In the genomic region with DNA sequence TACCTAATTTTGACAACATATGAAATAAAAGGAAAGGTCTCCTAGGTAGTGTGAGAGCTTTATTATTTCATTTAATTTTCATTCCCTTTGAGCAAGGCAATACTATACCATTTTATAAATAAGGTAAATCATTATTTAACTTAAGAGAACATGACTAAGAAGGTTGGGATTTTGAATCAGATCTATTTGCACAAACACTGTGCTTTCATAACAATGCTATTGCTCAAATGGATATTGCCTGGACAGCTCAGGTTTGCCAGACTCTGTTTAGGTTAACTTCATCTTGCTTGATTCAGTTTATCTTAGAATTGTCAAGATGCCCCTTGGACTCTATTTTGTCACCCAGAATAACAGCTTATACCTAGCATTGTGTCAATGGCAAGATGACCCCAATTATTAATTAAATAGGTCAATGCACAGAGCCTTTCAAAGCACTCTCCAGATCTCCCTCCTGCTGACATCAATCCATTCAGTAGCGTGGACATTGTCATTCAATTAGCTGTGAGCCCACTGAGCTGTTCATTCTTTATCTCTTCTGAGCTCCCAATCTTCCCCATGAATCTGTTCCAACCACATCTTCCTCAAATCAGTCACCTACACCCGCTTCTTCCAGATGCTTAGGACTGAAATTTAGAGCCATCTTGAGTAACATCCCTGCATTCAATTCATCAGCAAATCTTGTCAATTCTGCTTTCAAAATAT, we compare ENCODE assay signal across 25 cellular contexts. TPM values are rescaled to one million over a fixed set of nuclear protein-coding genes. Genes with fewer than 3 reads are reported as not detected.
DNase-seq lines count a peak whose midpoint lies in the region; ATAC-seq and TF ChIP-seq lines count a peak whose summit lies in the region.
"Had no signal": no experiment of that assay in that cellular context is flagged by ENCODE, and none has a peak within 500 bp of the region (broad histone marks: within the 10 kb centered on the region; RNA-seq: fewer than 3 reads in every experiment).

No MANE protein-coding gene starts in this region.

- WGBS in mesenchymal stem cell, result 88% methylated on average over 2 of the region's 2 CpGs

- peaks cover 0 to 8% (median 0%) of the 10 kb centered on the region in 6 donors for H3K9me3 Mint-ChIP-seq in immature natural killer cell
- H3K9me3 Mint-ChIP-seq: activated T-helper 17 cell treated with anti-CD3 and anti-CD28 coated beads, Interleukin-2, amount 50 U/mL, for 72 hours; stimulated activated naive B cell treated with anti-CD40 and anti-IgM and Interleukin-4, amounts not matched to agents 10 μg/mL and 1 μg/mL and 100 μg/mL, for 72 hours had no signal

- H3K4me1 Mint-ChIP-seq in immature natural killer cell, result no peaks in the 10 kb centered on the region
- H3K4me1 Mint-ChIP-seq: activated naive CD8-positive, alpha-beta T cell treated with anti-CD3 and anti-CD28 coated beads, Interleukin-2, amount 10 ng/mL, durations not matched to agents 7 days and 5 days; activated T-helper 17 cell treated with anti-CD3 and anti-CD28 coated beads, Interleukin-2, amount 50 U/mL, for 72 hours; CD4-positive, alpha-beta memory T cell; naive thymus-derived CD4-positive, alpha-beta T cell; stimulated activated naive B cell treated with anti-CD40 and anti-IgM and Interleukin-4, amounts not matched to agents 10 μg/mL and 1 μg/mL and 100 μg/mL, for 72 hours had no signal

- no peaks in the 10 kb centered on the region for H3K27me3 ChIP-seq in mesenchymal stem cell (ENCODE audit: control insufficient read depth in 1 of 2, insufficient read depth in 1 of 2, low read length in 2 of 2)
- H3K27me3 ChIP-seq: body of pancreas, colonic mucosa, pancreas, sigmoid colon had no signal

- no peak for TF ChIP-seq CTCF in mucosa of descending colon (IDR thresholded peaks at IDR 0.05)

- no peak overlapping the region for H2AK5ac ChIP-seq in mesenchymal stem cell (ENCODE audit: low read length, severe bottlenecking)

- no peak overlapping the region for H3K14ac ChIP-seq in mesenchymal stem cell (ENCODE audit: low read length in 2 of 2)

- H3K4me3 Mint-ChIP-seq in immature natural killer cell, result no peak overlapping the region
- H3K4me3 Mint-ChIP-seq: activated naive CD8-positive, alpha-beta T cell treated with anti-CD3 and anti-CD28 coated beads, Interleukin-2, amount 10 ng/mL, durations not matched to agents 7 days and 5 days; activated T-helper 17 cell treated with anti-CD3 and anti-CD28 coated beads, Interleukin-2, amount 50 U/mL, for 72 hours; CD4-positive, alpha-beta memory T cell; naive thymus-derived CD4-positive, alpha-beta T cell; stimulated activated naive B cell treated with anti-CD40 and anti-IgM and Interleukin-4, amounts not matched to agents 10 μg/mL and 1 μg/mL and 100 μg/mL, for 72 hours had no signal

- H2BK12ac ChIP-seq in mesenchymal stem cell (ENCODE audit: low read length in 2 of 2), result no peak overlapping the region

- H3K18ac ChIP-seq in mesenchymal stem cell (ENCODE audit: low read depth in 1 of 2, low read length in 2 of 2), result no peak overlapping the region

- H3K79me1 ChIP-seq in mesenchymal stem cell (replicated peaks; ENCODE audit: low read length, poor library complexity, severe bottlenecking), result no peaks in the 10 kb centered on the region

- ATAC-seq in mucosa of descending colon, result no peak
- ATAC-seq in GM18870 (IDR thresholded peaks at IDR 0.05; ENCODE audit: unreplicated experiment), result no peak
- ATAC-seq: activated T-helper 17 cell treated with anti-CD3 and anti-CD28 coated beads, Interleukin-2, amount 50 U/mL, for 72 hours; body of pancreas; left cardiac atrium; naive thymus-derived CD4-positive, alpha-beta T cell; pancreas; stimulated activated naive B cell treated with anti-CD40 and anti-IgM and Interleukin-4, amounts not matched to agents 10 μg/mL and 1 μg/mL and 100 μg/mL, for 72 hours had no signal

- H3K23ac ChIP-seq in mesenchymal stem cell (ENCODE audit: low read length in 2 of 2), result no peak overlapping the region

- no peak overlapping the region for H4K8ac ChIP-seq in mesenchymal stem cell (ENCODE audit: low read length)

- H3K27ac ChIP-seq in epithelial cell of prostate (no peak overlapping the region), mesenchymal stem cell (ENCODE audit: low read length, poor library complexity, severe bottlenecking) (no peak overlapping the region)
- H3K27ac ChIP-seq: body of pancreas, colonic mucosa, KMS-11, pancreas, sigmoid colon had no signal

- no peaks in the 10 kb centered on the region for H3K9me3 ChIP-seq in mesenchymal stem cell (ENCODE audit: control insufficient read depth, low read length)
- H3K9me3 ChIP-seq in mucosa of descending colon, result no peaks in the 10 kb centered on the region
- H3K9me3 ChIP-seq: body of pancreas, colonic mucosa, pancreas, sigmoid colon had no signal

- no peaks in the 10 kb centered on the region for H3K36me3 ChIP-seq in mesenchymal stem cell (ENCODE audit: control insufficient read depth in 1 of 2, insufficient read depth in 2 of 2, low read depth in 1 of 2, low read length in 2 of 2)
- H3K36me3 ChIP-seq in mucosa of descending colon (ENCODE audit: low read depth), result no peaks in the 10 kb centered on the region
- H3K36me3 ChIP-seq: colonic mucosa, pancreas, sigmoid colon had no signal

- no peak overlapping the region for H3K27ac Mint-ChIP-seq in immature natural killer cell
- H3K27ac Mint-ChIP-seq: activated naive CD8-positive, alpha-beta T cell treated with anti-CD3 and anti-CD28 coated beads, Interleukin-2, amount 10 ng/mL, durations not matched to agents 7 days and 5 days; activated T-helper 17 cell treated with anti-CD3 and anti-CD28 coated beads, Interleukin-2, amount 50 U/mL, for 72 hours; CD4-positive, alpha-beta memory T cell; naive thymus-derived CD4-positive, alpha-beta T cell; stimulated activated naive B cell treated with anti-CD40 and anti-IgM and Interleukin-4, amounts not matched to agents 10 μg/mL and 1 μg/mL and 100 μg/mL, for 72 hours had no signal

- H3K36me3 Mint-ChIP-seq in immature natural killer cell, result no peaks in the 10 kb centered on the region
- H3K36me3 Mint-ChIP-seq: activated naive CD8-positive, alpha-beta T cell treated with anti-CD3 and anti-CD28 coated beads, Interleukin-2, amount 10 ng/mL, durations not matched to agents 7 days and 5 days; CD4-positive, alpha-beta memory T cell; naive thymus-derived CD4-positive, alpha-beta T cell; stimulated activated naive B cell treated with anti-CD40 and anti-IgM and Interleukin-4, amounts not matched to agents 10 μg/mL and 1 μg/mL and 100 μg/mL, for 72 hours had no signal

- no peak overlapping the region for H2BK5ac ChIP-seq in mesenchymal stem cell (ENCODE audit: low read depth, low read length, poor library complexity, severe bottlenecking)

- no peak overlapping the region for H2BK120ac ChIP-seq in mesenchymal stem cell (ENCODE audit: low read depth, low read length)

- H3K27me3 Mint-ChIP-seq in immature natural killer cell (ENCODE audit: low read depth in 3 of 3), result peaks cover under 1 to 6% (median 4%) of the 10 kb centered on the region in 3 donors

- H3K9ac ChIP-seq in mesenchymal stem cell (ENCODE audit: low read length), result no peak overlapping the region
- H3K9ac ChIP-seq: KMS-11 had no signal

- no peak overlapping the region for H4K91ac ChIP-seq in mesenchymal stem cell (ENCODE audit: low read length)

- H3K4me3 ChIP-seq in mesenchymal stem cell (ENCODE audit: insufficient read depth in 1 of 2, low read depth in 1 of 2, low read length in 2 of 2) (no peak overlapping the region), mucosa of descending colon (no peak overlapping the region)
- H3K4me3 ChIP-seq: body of pancreas, colonic mucosa, pancreas, sigmoid colon had no signal

- DNase-seq in ELR (ENCODE audit: low read depth) (peak; percentile 48), NCI-H146 (lab: John Stamatoyannopoulos, UW) (peak; percentile 52), epithelial cell of prostate (ENCODE audit: low read depth, low spot score) (peak; percentile 10), mesenchymal stem cell (peak; percentile 33), mucosa of descending colon (no peak), AG20443 (ENCODE audit: low spot score) (no peak), immature natural killer cell (no peak)
- DNase-seq: activated CD4-positive, alpha-beta T cell treated with anti-CD3 and anti-CD28 coated beads, Interleukin-2, amount 50 U/mL, for 1 hour; activated naive CD8-positive, alpha-beta T cell treated with anti-CD3 and anti-CD28 coated beads, Interleukin-2, amount 10 ng/mL, durations not matched to agents 7 days and 5 days; body of pancreas; CD4-positive, alpha-beta memory T cell; colonic mucosa; DMS153; GDM1; GOT3; left cardiac atrium; mesendoderm; naive thymus-derived CD4-positive, alpha-beta T cell; NCI-H2081 treated with DMSO at 0.1 percent for 48 hours; pancreas; sigmoid colon; stimulated activated naive B cell treated with anti-CD40 and anti-IgM and Interleukin-4, amounts not matched to agents 10 μg/mL and 1 μg/mL and 100 μg/mL, for 72 hours had no signal

- no peak overlapping the region for H2BK15ac ChIP-seq in mesenchymal stem cell (ENCODE audit: low read depth, poor library complexity, severe bottlenecking)

- H2AFZ ChIP-seq in mesenchymal stem cell (ENCODE audit: low read depth, low read length), result no peak overlapping the region

- H3K4me2 ChIP-seq in mesenchymal stem cell (ENCODE audit: low read length, poor library complexity, severe bottlenecking), result no peak overlapping the region
- H3K4me2 ChIP-seq: KMS-11 had no signal

- no peak overlapping the region for H3K4ac ChIP-seq in mesenchymal stem cell (ENCODE audit: low read depth in 1 of 2, low read length in 2 of 2)

- H3K4me1 ChIP-seq in mesenchymal stem cell (ENCODE audit: control insufficient read depth, insufficient read depth, low read depth, low read length) (no peaks in the 10 kb centered on the region), mucosa of descending colon (ENCODE audit: low read depth) (no peaks in the 10 kb centered on the region)
- H3K4me1 ChIP-seq: body of pancreas, colonic mucosa, pancreas, sigmoid colon had no signal

- intact Hi-C loops in mucosa of descending colon (cut with DNase I, micrococcal nuclease), result no loop called here

RNA-seq across cellular contexts. Expression of a gene that starts 42.1 kb away (rescaled TPM):
- 154 TPM for polyA plus RNA-seq in mesenchymal stem cell (2013, experiment 1 of 2)
- polyA plus RNA-seq in mesenchymal stem cell (2013, experiment 2 of 2), result 164 TPM
- 100 to 1,000 TPM in 1 of 3 donors, 10 to 100 TPM in 2; 87.0 to 127 (median 91.7) TPM for total RNA-seq in mucosa of descending colon
- polyA plus RNA-seq in immature natural killer cell, result 10 to 100 TPM; 47.5 to 81.9 (median 56.0) TPM

Comparison
In these comparisons a context has a peak if more than half of its experiments do, and no peak if none do; other contexts are left out.
1. DNase-seq: peak in ELR (single experiment), NCI-H146 (single experiment), epithelial cell of prostate (single experiment) and mesenchymal stem cell (single experiment); none in mucosa of descending colon (0 of 3), AG20443 (single experiment) and immature natural killer cell (0 of 3).